Comparison of ENCODE assay signal across 28 cellular contexts in genomic region chr16:50427107-50427506, GRCh38.
"Had no signal": no experiment of that assay in that cellular context is flagged by ENCODE, and none has a peak within 500 bp of the region (broad histone marks: within the 10 kb centered on the region; RNA-seq: fewer than 3 reads in every experiment).

No MANE protein-coding gene starts in this region.

- FAIRE-seq: pancreas, small intestine, urothelium cell line had no signal

- DNase-seq: nephron progenitor cell; nucleus accumbens; pancreas; retina; right cardiac atrium; right lobe of liver; sigmoid colon; small intestine; stimulated activated CD4-positive, alpha-beta T cell treated with anti-CD3 and anti-CD28 coated beads, Interleukin-15, amount 100 ng/mL, for 24 hours; stimulated activated CD4-positive, alpha-beta T cell treated with anti-CD3 and anti-CD28 coated beads, Interleukin-2, amount 100 ng/mL, for 24 hours; stimulated activated CD4-positive, alpha-beta T cell treated with anti-CD3 and anti-CD28 coated beads, Interleukin-2, amount 100 ng/mL, for 48 hours; stimulated activated CD4-positive, alpha-beta T cell treated with anti-CD3 and anti-CD28 coated beads, Interleukin-4, amount 100 ng/mL, for 24 hours; stimulated activated naive B cell treated with anti-CD40 and anti-IgM and Interleukin-4, amounts not matched to agents 10 μg/mL and 1 μg/mL and 100 μg/mL, for 72 hours; stimulated activated naive CD4-positive, alpha-beta T cell treated with Interleukin-2 at 50 U/mL for 16 hours; stomach; thyroid gland; trophoblast cell; upper lobe of left lung had no signal

- H3K4me3 Mint-ChIP-seq: natural killer cell treated with Interleukin-12 subunit alpha and Interleukin-12 subunit beta and Interleukin-15 and Interleukin-18, amount 100 ng/mL, for 72 hours; nephron progenitor cell; neural crest cell; stimulated activated effector memory CD8-positive, alpha-beta T cell treated with anti-CD3 and anti-CD28 coated beads, Interleukin-12 subunit alpha, Interleukin-12 subunit beta, amount 100 ng/mL, for 72 hours; stimulated activated naive B cell treated with anti-CD40 and anti-IgM and Interleukin-4, amounts not matched to agents 10 μg/mL and 1 μg/mL and 100 μg/mL, for 72 hours; stimulated activated naive CD8-positive, alpha-beta T cell treated with anti-CD3 and anti-CD28 coated beads, Interleukin-15, Interleukin-2, amounts not matched to agents 100 ng/mL and 50 ng/mL, for 24 hours had no signal

- H3K4me3 ChIP-seq: pancreas, prostate gland, right lobe of liver, sigmoid colon, stomach, thoracic aorta, thyroid gland, tibial nerve, upper lobe of left lung, vagina had no signal

- H3K27ac ChIP-seq: neutrophil, pancreas, prostate gland, right lobe of liver, sigmoid colon, stomach, thoracic aorta, thyroid gland, tibial nerve, upper lobe of left lung, vagina had no signal

- H3K9me3 Mint-ChIP-seq: natural killer cell treated with Interleukin-12 subunit alpha and Interleukin-12 subunit beta and Interleukin-15 and Interleukin-18, amount 100 ng/mL, for 72 hours; stimulated activated effector memory CD8-positive, alpha-beta T cell treated with anti-CD3 and anti-CD28 coated beads, Interleukin-12 subunit alpha, Interleukin-12 subunit beta, amount 100 ng/mL, for 72 hours; stimulated activated naive CD8-positive, alpha-beta T cell treated with anti-CD3 and anti-CD28 coated beads, Interleukin-15, Interleukin-2, amounts not matched to agents 100 ng/mL and 50 ng/mL, for 24 hours had no signal

- H3K27ac Mint-ChIP-seq: natural killer cell treated with Interleukin-12 subunit alpha and Interleukin-12 subunit beta and Interleukin-15 and Interleukin-18, amount 100 ng/mL, for 72 hours; nephron progenitor cell; stimulated activated effector memory CD8-positive, alpha-beta T cell treated with anti-CD3 and anti-CD28 coated beads, Interleukin-12 subunit alpha, Interleukin-12 subunit beta, amount 100 ng/mL, for 72 hours; stimulated activated naive B cell treated with anti-CD40 and anti-IgM and Interleukin-4, amounts not matched to agents 10 μg/mL and 1 μg/mL and 100 μg/mL, for 72 hours; stimulated activated naive CD8-positive, alpha-beta T cell treated with anti-CD3 and anti-CD28 coated beads, Interleukin-15, Interleukin-2, amounts not matched to agents 100 ng/mL and 50 ng/mL, for 24 hours had no signal

- H3K36me3 ChIP-seq: neutrophil, pancreas, prostate gland, right lobe of liver, sigmoid colon, stomach, thoracic aorta, thyroid gland, tibial nerve, upper lobe of left lung, vagina had no signal

- H3K4me1 Mint-ChIP-seq: stimulated activated effector memory CD8-positive, alpha-beta T cell treated with anti-CD3 and anti-CD28 coated beads, Interleukin-12 subunit alpha, Interleukin-12 subunit beta, amount 100 ng/mL, for 72 hours; stimulated activated naive B cell treated with anti-CD40 and anti-IgM and Interleukin-4, amounts not matched to agents 10 μg/mL and 1 μg/mL and 100 μg/mL, for 72 hours had no signal

- H3K9me3 ChIP-seq: neutrophil, pancreas, prostate gland, right lobe of liver, sigmoid colon, stomach, thoracic aorta, thyroid gland, tibial nerve, upper lobe of left lung, vagina had no signal

- H3K27me3 ChIP-seq: pancreas, right lobe of liver, sigmoid colon, stomach, thyroid gland, tibial nerve, upper lobe of left lung, vagina had no signal

- ATAC-seq: natural killer cell treated with Interleukin-12 subunit alpha and Interleukin-12 subunit beta and Interleukin-15 and Interleukin-18, amount 100 ng/mL, for 72 hours; pancreas; right cardiac atrium; right lobe of liver; stimulated activated effector memory CD8-positive, alpha-beta T cell treated with anti-CD3 and anti-CD28 coated beads, Interleukin-12 subunit alpha, Interleukin-12 subunit beta, amount 100 ng/mL, for 72 hours; stimulated activated naive B cell treated with anti-CD40 and anti-IgM and Interleukin-4, amounts not matched to agents 10 μg/mL and 1 μg/mL and 100 μg/mL, for 72 hours had no signal

- H3K4me1 ChIP-seq: pancreas, prostate gland, right lobe of liver, sigmoid colon, stomach, thyroid gland, upper lobe of left lung, vagina had no signal

- H3K36me3 Mint-ChIP-seq: natural killer cell treated with Interleukin-12 subunit alpha and Interleukin-12 subunit beta and Interleukin-15 and Interleukin-18, amount 100 ng/mL, for 72 hours; stimulated activated effector memory CD8-positive, alpha-beta T cell treated with anti-CD3 and anti-CD28 coated beads, Interleukin-12 subunit alpha, Interleukin-12 subunit beta, amount 100 ng/mL, for 72 hours; stimulated activated naive B cell treated with anti-CD40 and anti-IgM and Interleukin-4, amounts not matched to agents 10 μg/mL and 1 μg/mL and 100 μg/mL, for 72 hours had no signal
